In genomic region chr10:129417882-129418281, GRCh38 we compare ENCODE assay signal across 18 cellular contexts. TPM values are rescaled to one million over a fixed set of nuclear protein-coding genes. Genes with fewer than 3 reads are reported as not detected.
DNase-seq lines count a peak whose midpoint lies in the region; ATAC-seq, FAIRE-seq and TF ChIP-seq lines count a peak whose summit lies in the region.
"Had no signal": no experiment of that assay in that cellular context is flagged by ENCODE, and none has a peak within 500 bp of the region (broad histone marks: within the 10 kb centered on the region; RNA-seq: fewer than 3 reads in every experiment).

No MANE protein-coding gene starts in this region.

- TF ChIP-seq CTCF in endothelial cell of umbilical vein (IDR thresholded peaks at IDR 0.05; ENCODE audit: extremely low read depth in 1 of 2, insufficient read depth in 1 of 2, low read depth in 1 of 2, low read length in 2 of 2) = no peak

- no peaks in the 10 kb centered on the region for H3K79me2 ChIP-seq in endothelial cell of umbilical vein (ENCODE audit: control insufficient read depth, insufficient read depth, low read length)

- H3K4me3 Mint-ChIP-seq in activated T-cell treated with anti-CD3 and anti-CD28 coated beads, Interleukin-2, amount 50 U/mL, for 72 hours = no peak overlapping the region
- H3K4me3 Mint-ChIP-seq: activated T-helper 17 cell treated with anti-CD3 and anti-CD28 coated beads, Interleukin-2, amount 50 U/mL, for 72 hours had no signal

- H3K9me1 ChIP-seq in endothelial cell of umbilical vein (replicated peaks; ENCODE audit: control insufficient read depth, extremely low read depth, insufficient read depth, low read length) = no peaks in the 10 kb centered on the region

- no peak overlapping the region for H3K27ac ChIP-seq in BLaER1 treated with 17β-estradiol and CSF1 and Interleukin-3, amounts not matched to agents 10 nM and 100 nM
- peak overlapping the region; percentile 62 for H3K27ac ChIP-seq in endothelial cell of umbilical vein (ENCODE audit: insufficient read depth, low read depth, low read length)
- H3K27ac ChIP-seq: brain microvascular endothelial cell, lower lobe of right lung, testis had no signal

- peaks cover 4 to 29% (median 17%) of the 10 kb centered on the region in 10 experiments; a peak in 15 of 20 replicates for H3K4me1 ChIP-seq in BLaER1 treated with 17β-estradiol and CSF1 and Interleukin-3, amounts not matched to agents 10 nM and 100 nM
- H3K4me1 ChIP-seq in endothelial cell of umbilical vein (ENCODE audit: control insufficient read depth, extremely low read depth, insufficient read depth, low read length) = peaks cover 17% of the 10 kb centered on the region
- H3K4me1 ChIP-seq: testis had no signal

- no peak overlapping the region for H3K27ac Mint-ChIP-seq in activated T-cell treated with anti-CD3 and anti-CD28 coated beads, Interleukin-2, amount 50 U/mL, for 72 hours
- H3K27ac Mint-ChIP-seq: activated T-helper 17 cell treated with anti-CD3 and anti-CD28 coated beads, Interleukin-2, amount 50 U/mL, for 72 hours had no signal

- no peak for FAIRE-seq in endothelial cell of umbilical vein (lab: Jason Lieb, UNC)
- FAIRE-seq: RCC 7860 had no signal

- CTCF ChIA-PET in endothelial cell of umbilical vein (lab: Charles Lee) = interaction anchor here (0.9 kb wide), 1 partner anchor 11 kb away, joined by 3 read pairs; no protein-coding TSS in a partner anchor

- no peaks in the 10 kb centered on the region for H3K9me3 Mint-ChIP-seq in activated T-cell treated with anti-CD3 and anti-CD28 coated beads, Interleukin-2, amount 50 U/mL, for 72 hours
- H3K9me3 Mint-ChIP-seq: activated T-helper 17 cell treated with anti-CD3 and anti-CD28 coated beads, Interleukin-2, amount 50 U/mL, for 72 hours had no signal

- no peaks in the 10 kb centered on the region for H3K36me3 ChIP-seq in BLaER1 treated with 17β-estradiol and CSF1 and Interleukin-3, amounts not matched to agents 10 nM and 100 nM
- no peaks in the 10 kb centered on the region for H3K36me3 ChIP-seq in endothelial cell of umbilical vein (ENCODE audit: control insufficient read depth in 2 of 2, extremely low read depth in 1 of 2, insufficient read depth in 2 of 2, low read length in 2 of 2)
- H3K36me3 ChIP-seq: brain microvascular endothelial cell, lower lobe of right lung had no signal

- H3K36me3 Mint-ChIP-seq in activated T-cell treated with anti-CD3 and anti-CD28 coated beads, Interleukin-2, amount 50 U/mL, for 72 hours (ENCODE audit: insufficient read depth in 2 of 2) = no peaks in the 10 kb centered on the region

- DNase-seq in NCI-H1105 (lab: John Stamatoyannopoulos, UW) (peak; percentile 34), endothelial cell of umbilical vein (ENCODE audit: low read depth, low spot score) (peak; percentile 73), lung microvascular endothelial cell (ENCODE audit: low read depth in 2 of 2) (peak; percentile 38 to 94), germinal center (ENCODE audit: low spot score) (no peak), NCI-H187 treated with DMSO at 0.1 percent for 48 hours (lab: John Stamatoyannopoulos, UW) (no peak)
- no peak for DNase-seq in activated naive CD4-positive, alpha-beta T cell (lab: John Stamatoyannopoulos, UW)
- no peak for DNase-seq in activated T-cell treated with anti-CD3 and anti-CD28 coated beads, Interleukin-2, amount 50 U/mL, for 72 hours
- DNase-seq: brain microvascular endothelial cell, DND-41, KG1, lower lobe of right lung, T-helper 9 cell, testis had no signal

- POLR2A ChIA-PET in endothelial cell of umbilical vein (lab: Charles Lee) = no interaction called here

- H3K9me3 ChIP-seq in BLaER1 treated with 17β-estradiol and CSF1 and Interleukin-3, amounts not matched to agents 10 nM and 100 nM (replicated peaks in 1 of 11) = no peaks in the 10 kb centered on the region
- no peaks in the 10 kb centered on the region for H3K9me3 ChIP-seq in endothelial cell of umbilical vein (replicated peaks; ENCODE audit: control insufficient read depth, insufficient read depth, low read length)
- H3K9me3 ChIP-seq: lower lobe of right lung, testis had no signal

- intact Hi-C loops in endothelial cell of umbilical vein (cut with micrococcal nuclease) = loop anchor here (1.0 to 5.0 kb wide), 9 partner anchors 8 to 693 kb away; partner anchors contain the start of genes EBF3 and MGMT

- no peak for TF ChIP-seq POLR2A in endothelial cell of umbilical vein (IDR thresholded peaks at IDR 0.05; ENCODE audit: low read depth, low read length)

- no peak overlapping the region for H2AFZ ChIP-seq in endothelial cell of umbilical vein (ENCODE audit: low read depth, low read length)

- peaks cover 8% of the 10 kb centered on the region for H3K27me3 Mint-ChIP-seq in activated T-cell treated with anti-CD3 and anti-CD28 coated beads, Interleukin-2, amount 50 U/mL, for 72 hours (ENCODE audit: low read depth)

- no peaks in the 10 kb centered on the region for H4K20me1 ChIP-seq in BLaER1 treated with 17β-estradiol and CSF1 and Interleukin-3, amounts not matched to agents 10 nM and 100 nM
- no peaks in the 10 kb centered on the region for H4K20me1 ChIP-seq in endothelial cell of umbilical vein (replicated peaks; ENCODE audit: control insufficient read depth, extremely low read depth, insufficient read depth, low read length)

- H3K27me3 ChIP-seq in BLaER1 treated with 17β-estradiol and CSF1 and Interleukin-3, amounts not matched to agents 10 nM and 100 nM = no peaks in the 10 kb centered on the region
- H3K27me3 ChIP-seq in endothelial cell of umbilical vein (ENCODE audit: control insufficient read depth in 2 of 2, insufficient read depth in 2 of 2, low read length in 2 of 2) = no peaks in the 10 kb centered on the region
- H3K27me3 ChIP-seq: brain microvascular endothelial cell, testis had no signal

- H3K4me3 ChIP-seq in BLaER1 treated with 17β-estradiol and CSF1 and Interleukin-3, amounts not matched to agents 10 nM and 100 nM = no peak overlapping the region
- H3K4me3 ChIP-seq in endothelial cell of umbilical vein (replicated peaks in 1 of 3; ENCODE audit: insufficient read depth in 1 of 3, low read depth in 1 of 3, low read length in 3 of 3) = no peak overlapping the region
- H3K4me3 ChIP-seq: lower lobe of right lung, testis had no signal

- peak overlapping the region in 6 of 11 experiments; percentile 25 to 56 (median 44); a peak in 7 of 22 replicates for H3K4me2 ChIP-seq in BLaER1 treated with 17β-estradiol and CSF1 and Interleukin-3, amounts not matched to agents 10 nM and 100 nM
- H3K4me2 ChIP-seq in endothelial cell of umbilical vein (ENCODE audit: insufficient read depth, low read length) = peak overlapping the region; percentile 52

- no peak for ATAC-seq in activated T-cell treated with anti-CD3 and anti-CD28 coated beads, Interleukin-2, amount 50 U/mL, for 72 hours (replicated peaks in 1 of 2)
- ATAC-seq: activated CD4-positive, CD25-positive, alpha-beta regulatory T cell treated with anti-CD3 and anti-CD28 coated beads, Interleukin-2, amount 50 U/mL, for 24 hours; activated T-helper 17 cell treated with anti-CD3 and anti-CD28 coated beads, Interleukin-2, amount 50 U/mL, for 72 hours; SK-N-SH treated with all-trans-retinoic acid at 6 μM for 48 hours had no signal

- dilution Hi-C loops in endothelial cell of umbilical vein (cut with MboI; ENCODE audit: extremely low pct_ligation_motif_present, low sequenced_read_pairs) = no loop called here

- no peaks in the 10 kb centered on the region for H3K4me1 Mint-ChIP-seq in activated T-cell treated with anti-CD3 and anti-CD28 coated beads, Interleukin-2, amount 50 U/mL, for 72 hours (ENCODE audit: low read depth)
- H3K4me1 Mint-ChIP-seq: activated T-helper 17 cell treated with anti-CD3 and anti-CD28 coated beads, Interleukin-2, amount 50 U/mL, for 72 hours had no signal

- BruUV-seq in endothelial cell of umbilical vein (replicated peaks; lab: Mats Ljungman, UMichigan) = no TSS peak

- H3K9ac ChIP-seq in BLaER1 treated with 17β-estradiol and CSF1 and Interleukin-3, amounts not matched to agents 10 nM and 100 nM = no peak overlapping the region
- peak overlapping the region; percentile 46 for H3K9ac ChIP-seq in endothelial cell of umbilical vein (replicated peaks; ENCODE audit: extremely low read depth, insufficient read depth, low read length)

TF ChIP-seq in endothelial cell of umbilical vein, 7 proteins besides CTCF, POLR2A, EP300 and RAD21:
- no peak for TF ChIP-seq MAX (IDR thresholded peaks at IDR 0.05; ENCODE audit: insufficient read depth, insufficient read length)
- peak; percentile 39 for TF ChIP-seq JUN (IDR thresholded peaks at IDR 0.05; ENCODE audit: borderline replicate concordance, insufficient read depth, insufficient read length, low read depth)

RNA-seq across cellular contexts. Expression of gene MGMT, which starts 49.2 kb away (rescaled TPM):
- total RNA-seq in endothelial cell of umbilical vein (11.1 and 15.0 TPM in 2 replicates), lung microvascular endothelial cell (5.7 and 7.7 TPM in 2 replicates)
- polyA plus RNA-seq in endothelial cell of umbilical vein = 13.7 and 15.2 TPM in 2 replicates
- 10.7 and 13.6 TPM in 2 replicates for polyA plus RNA-seq in endothelial cell of umbilical vein (2011; cell fraction: cytosol; rRNA removed)
- polyA plus RNA-seq in endothelial cell of umbilical vein (2011; cell fraction: nucleus; rRNA removed) = 7.3 and 9.6 TPM in 2 replicates
- polyA plus RNA-seq in endothelial cell of umbilical vein (2012) = 4.3 and 7.7 TPM in 2 replicates
- 7.0 and 7.3 TPM in 2 replicates for polyA minus RNA-seq in endothelial cell of umbilical vein
- polyA minus RNA-seq in endothelial cell of umbilical vein (2011; cell fraction: cytosol; rRNA and poly(A)+ RNA removed) = 4.3 TPM
- polyA minus RNA-seq in endothelial cell of umbilical vein (2011; cell fraction: nucleus; rRNA and poly(A)+ RNA removed) = 13.1 and 15.8 TPM in 2 replicates
- 10 to 100 TPM; 17.8 to 19.2 TPM for total RNA-seq in activated T-cell treated with anti-CD3 and anti-CD28 coated beads, Interleukin-2, amount 50 U/mL, for 72 hours

Comparison
In these comparisons a context has a peak if more than half of its experiments do, and no peak if none do; other contexts are left out.
1. DNase-seq: peak in NCI-H1105 (single experiment), endothelial cell of umbilical vein (single experiment) and lung microvascular endothelial cell (2 of 2); none in activated naive CD4-positive, alpha-beta T cell (0 of 4), germinal center (single experiment), NCI-H187 treated with DMSO at 0.1 percent for 48 hours (single experiment) and activated T-cell treated with anti-CD3 and anti-CD28 coated beads, Interleukin-2, amount 50 U/mL, for 72 hours (0 of 2).